In genomic region chr18:10787293-10787901, GRCh38 we compare ENCODE assay signal across 1 cellular context.
TF ChIP-seq lines count a peak whose summit lies in the region.

No MANE protein-coding gene starts in this region.

TF ChIP-seq in K562, 482 proteins besides CTCF, POLR2A, EP300 and RAD21 (continued from another document):
- TF ChIP-seq ZNF592 (IDR thresholded peaks at IDR 0.05) (no peak), JUND (IDR thresholded peaks at IDR 0.05; ENCODE audit: borderline replicate concordance, low read depth, low read length) (0 out of 2 replicates have a peak, but pooled peaks have one; percentile 44), JUND (tag; IDR thresholded peaks at IDR 0.05; ENCODE audit: borderline replicate concordance, low read depth, low read length) (no peak; the same call in 2 of the 3 replicates)
- TF ChIP-seq, protein P1, sequence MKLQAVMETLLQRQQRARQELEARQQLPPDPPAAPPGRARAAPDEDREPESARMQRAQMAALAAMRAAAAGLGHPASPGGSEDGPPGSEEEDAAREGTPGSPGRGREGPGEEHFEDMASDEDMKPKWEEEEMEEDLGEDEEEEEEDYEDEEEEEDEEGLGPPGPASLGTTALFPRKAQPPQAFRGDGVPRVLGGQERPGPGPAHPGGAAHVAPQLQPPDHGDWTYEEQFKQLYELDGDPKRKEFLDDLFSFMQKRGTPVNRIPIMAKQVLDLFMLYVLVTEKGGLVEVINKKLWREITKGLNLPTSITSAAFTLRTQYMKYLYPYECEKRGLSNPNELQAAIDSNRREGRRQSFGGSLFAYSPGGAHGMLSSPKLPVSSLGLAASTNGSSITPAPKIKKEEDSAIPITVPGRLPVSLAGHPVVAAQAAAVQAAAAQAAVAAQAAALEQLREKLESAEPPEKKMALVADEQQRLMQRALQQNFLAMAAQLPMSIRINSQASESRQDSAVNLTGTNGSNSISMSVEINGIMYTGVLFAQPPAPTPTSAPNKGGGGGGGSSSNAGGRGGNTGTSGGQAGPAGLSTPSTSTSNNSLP (IDR thresholded peaks at IDR 0.05; ENCODE audit: borderline replicate concordance, low read depth, low read length) = peak; percentile 72; the same call in 1 of the 2 replicates
TF ChIP-seq in K562: peak in this region for 16.
